Comparison of ENCODE assay signal across 11 cellular contexts in genomic region chr13:36067619-36068456, GRCh38.
"Had no signal": no experiment of that assay in that cellular context is flagged by ENCODE, and none has a peak within 500 bp of the region (broad histone marks: within the 10 kb centered on the region; RNA-seq: fewer than 3 reads in every experiment).

No MANE protein-coding gene starts in this region.

- H3K36me3 Mint-ChIP-seq: activated naive CD8-positive, alpha-beta T cell; naive thymus-derived CD4-positive, alpha-beta T cell had no signal

- H3K27ac ChIP-seq: lower lobe of right lung, thyroid gland had no signal

- DNase-seq: activated CD4-positive, alpha-beta T cell treated with anti-CD3 and anti-CD28 coated beads, Interleukin-2, amount 50 U/mL, for 48 hours; activated effector memory CD4-positive, alpha-beta T cell treated with anti-CD3 and anti-CD28 coated beads, Interleukin-2, amount 50 U/mL, for 16 hours; activated T-cell treated with anti-CD3 and anti-CD28 coated beads, Interleukin-2, amount 50 U/mL, for 4 hours; hypothalamus; lower lobe of right lung; naive thymus-derived CD4-positive, alpha-beta T cell; posterior cingulate gyrus; T-helper 17 cell; thyroid gland had no signal

- H3K27me3 Mint-ChIP-seq: activated naive CD8-positive, alpha-beta T cell; T-helper 17 cell had no signal

- H3K4me1 Mint-ChIP-seq: naive thymus-derived CD4-positive, alpha-beta T cell; T-helper 17 cell had no signal

- H3K4me1 ChIP-seq: lower lobe of right lung, thyroid gland had no signal

- H3K4me3 ChIP-seq: lower lobe of right lung, smooth muscle cell, thyroid gland had no signal

- H3K9me3 ChIP-seq: lower lobe of right lung, thyroid gland had no signal

- H3K27me3 ChIP-seq: thyroid gland had no signal

- H3K27ac Mint-ChIP-seq: activated naive CD8-positive, alpha-beta T cell; naive thymus-derived CD4-positive, alpha-beta T cell; T-helper 17 cell had no signal

- H3K4me3 Mint-ChIP-seq: activated naive CD8-positive, alpha-beta T cell; activated T-cell treated with anti-CD3 and anti-CD28 coated beads, Interleukin-2, amount 50 U/mL, for 4 hours; naive thymus-derived CD4-positive, alpha-beta T cell; T-helper 17 cell had no signal

- H3K36me3 ChIP-seq: lower lobe of right lung, thyroid gland had no signal
